ENCODE assay signal across 15 cellular contexts in genomic region chr12:119505001-119505400, GRCh38.
DNase-seq lines count a peak whose midpoint lies in the region; ATAC-seq and TF ChIP-seq lines count a peak whose summit lies in the region.
"Had no signal": no experiment of that assay in that cellular context is flagged by ENCODE, and none has a peak within 500 bp of the region (broad histone marks: within the 10 kb centered on the region; RNA-seq: fewer than 3 reads in every experiment).

No MANE protein-coding gene starts in this region.

- no peaks in the 10 kb centered on the region for H3K9me2 ChIP-seq in HCT116 (ENCODE audit: insufficient read depth)

- ATAC-seq in HCT116 (peak; percentile 81), HG02588 (IDR thresholded peaks at IDR 0.05; ENCODE audit: unreplicated experiment) (no peak)

- CTCF ChIA-PET in HCT116 (lab: Charles Lee) = no interaction called here

- POLR2A ChIA-PET in HCT116 (lab: Charles Lee) = no interaction called here

- H3K4me1 ChIP-seq in HCT116 (ENCODE audit: control insufficient read depth in 1 of 2, insufficient read depth in 2 of 2, low read length in 2 of 2) = peaks cover 2 to 17% of the 10 kb centered on the region in 2 experiments; a peak in 2 of 4 replicates
- H3K4me1 ChIP-seq: BLaER1, SJSA1 had no signal

- BruUV-seq in HCT116 (replicated peaks; lab: Mats Ljungman, UMichigan) = no TSS peak

- DNase-seq in HCT116 (ENCODE audit: low read depth, low spot score) (peak; percentile 32), SW480 (ENCODE audit: low spot score) (peak; percentile 9), kidney tubule cell (ENCODE audit: low spot score) (peak; percentile 87), NCI-H2227 treated with DMSO at 0.1 percent for 48 hours (lab: John Stamatoyannopoulos, UW) (no peak), DMS53 (lab: John Stamatoyannopoulos, UW) (no peak)
- DNase-seq in activated naive CD4-positive, alpha-beta T cell treated with Interleukin-2 at 50 U/mL for 16 hours = no peak
- DNase-seq: DMS 273 treated with DMSO at 0.1 percent for 48 hours, EL, NCI-H1930, NCI-H2171, NCI-H510A, RPMI8226 had no signal

- no peaks in the 10 kb centered on the region for H3K9me3 ChIP-seq in HCT116 (ENCODE audit: control insufficient read depth in 1 of 2, insufficient read depth in 1 of 2, low read depth in 1 of 2, low read length in 2 of 2)
- H3K9me3 ChIP-seq: BLaER1, SJSA1 had no signal

- no peak overlapping the region for H3K27ac ChIP-seq in HCT116 (ENCODE audit: low read depth, low read length)
- H3K27ac ChIP-seq: BLaER1, SJSA1 had no signal

- H2AFZ ChIP-seq in HCT116 (ENCODE audit: low read depth, low read length, poor library complexity, severe bottlenecking) = peak overlapping the region; percentile 31

- intact Hi-C loops in HCT116 (cut with micrococcal nuclease) = loop anchor here (10.0 kb wide), 1 partner anchor 140 kb away; no protein-coding TSS in a partner anchor

- no peak for TF ChIP-seq POLR2A in HCT116 (IDR thresholded peaks at IDR 0.05; ENCODE audit: borderline replicate concordance, extremely low read depth, insufficient read depth, insufficient read length)

- H3K9ac ChIP-seq in HCT116 (ENCODE audit: low read length) = no peak overlapping the region
- H3K9ac ChIP-seq: BLaER1 had no signal

- H3K4me2 ChIP-seq in HCT116 (ENCODE audit: low read length) = peak overlapping the region; percentile 56
- H3K4me2 ChIP-seq: BLaER1 had no signal

- no peaks in the 10 kb centered on the region for H3K79me2 ChIP-seq in HCT116 (ENCODE audit: insufficient read depth, low read length)

- H3K4me3 ChIP-seq in HCT116 (replicated peaks in 1 of 2; ENCODE audit: low read depth in 1 of 2, low read length in 2 of 2) = no peak overlapping the region
- H3K4me3 ChIP-seq: BLaER1, SJSA1 had no signal

- no peak for TF ChIP-seq RAD21 in HCT116 (IDR thresholded peaks at IDR 0.05; ENCODE audit: low read depth)

- TF ChIP-seq CTCF in HCT116 (IDR thresholded peaks at IDR 0.05 in 2 of 3, conservative IDR thresholded peaks at IDR 0.05 in 1 of 3; ENCODE audit: borderline replicate concordance in 1 of 3, insufficient read depth in 1 of 3, low read depth in 2 of 3, low read length in 2 of 3) = no peak

- H3K27me3 ChIP-seq in HCT116 (ENCODE audit: insufficient read depth, low read length) = 0 out of 2 replicates have a peak, but pooled peaks cover 7% of the 10 kb centered on the region
- H3K27me3 ChIP-seq: BLaER1, SJSA1 had no signal

- H3K36me3 ChIP-seq in HCT116 (ENCODE audit: control insufficient read depth in 1 of 2, insufficient read depth in 2 of 2, low read length in 2 of 2) = no peaks in the 10 kb centered on the region
- H3K36me3 ChIP-seq: BLaER1, SJSA1 had no signal

- RAD21 ChIA-PET in HCT116 (lab: Charles Lee; ENCODE audit: low non-redundant PET in 1 of 2, low total read pairs in 2 of 2, uncharacterized antibody in 2 of 2, unreplicated experiment in 2 of 2) = no interaction called here

- H4K20me1 ChIP-seq in HCT116 (ENCODE audit: insufficient read depth) = no peaks in the 10 kb centered on the region
- H4K20me1 ChIP-seq: BLaER1 had no signal

TF ChIP-seq in HCT116, 20 proteins besides CTCF, POLR2A, EP300 and RAD21:
- peak; percentile 33; the same call in 1 of the 2 replicates for TF ChIP-seq SP1 (IDR thresholded peaks at IDR 0.05; ENCODE audit: low read depth)
- TF ChIP-seq EGR1 (IDR thresholded peaks at IDR 0.05; ENCODE audit: low read depth) = no peak
- TF ChIP-seq FOSL1 (IDR thresholded peaks at IDR 0.05; ENCODE audit: low read depth) = peak; percentile 68
- TF ChIP-seq ZFX (IDR thresholded peaks at IDR 0.05) = no peak
- TF ChIP-seq JUND (IDR thresholded peaks at IDR 0.05) = 0 out of 2 replicates have a peak, but pooled peaks have one; percentile 32

Comparison
In these comparisons a context has a peak if more than half of its experiments do, and no peak if none do; other contexts are left out.
1. DNase-seq: peak in HCT116 (single experiment), SW480 (single experiment) and kidney tubule cell (single experiment); none in NCI-H2227 treated with DMSO at 0.1 percent for 48 hours (single experiment), activated naive CD4-positive, alpha-beta T cell treated with Interleukin-2 at 50 U/mL for 16 hours (single experiment) and DMS53 (single experiment).